In genomic region chr15:40908095-40908494, GRCh38 we compare ENCODE assay signal across 12 cellular contexts. TPM values are rescaled to one million over a fixed set of nuclear protein-coding genes. Genes with fewer than 3 reads are reported as not detected.
A peak's percentile ranks its signal among the peaks of the same experiment; 100 is the strongest.
DNase-seq lines count a peak whose midpoint lies in the region; ATAC-seq and TF ChIP-seq lines count a peak whose summit lies in the region.
"Had no signal": no experiment of that assay in that cellular context is flagged by ENCODE, and none has a peak within 500 bp of the region (broad histone marks: within the 10 kb centered on the region; RNA-seq: fewer than 3 reads in every experiment).

No MANE protein-coding gene starts in this region.

- intact Hi-C loops in activated CD4-positive, alpha-beta T cell treated with anti-CD3 and anti-CD28 coated beads, Interleukin-2, amount 10 ng/mL, durations not matched to agents 24 days and 14 days (cut with micrococcal nuclease), result loop anchor here (10.0 kb wide), 1 partner anchor 207 kb away; the partner anchor contains the start of gene INO80

- peaks cover 34% of the 10 kb centered on the region for H3K4me1 ChIP-seq in OCI-LY1 (ENCODE audit: insufficient read depth, low read length, severe bottlenecking)
- H3K4me1 ChIP-seq in right atrium auricular region, result peaks cover 0 to 59% of the 10 kb centered on the region in 2 donors
- H3K4me1 ChIP-seq in HAP-1, result peaks cover 8% of the 10 kb centered on the region

- TF ChIP-seq CTCF in OCI-LY1 (IDR thresholded peaks at IDR 0.05; ENCODE audit: low read length), result no peak
- no peak for TF ChIP-seq CTCF in right atrium auricular region (IDR thresholded peaks at IDR 0.05)

- no peak for ATAC-seq in stimulated activated effector memory CD8-positive, alpha-beta T cell treated with anti-CD3 and anti-CD28 coated beads, Interleukin-12 subunit alpha, Interleukin-12 subunit beta, amount 100 ng/mL, for 72 hours

- no peaks in the 10 kb centered on the region for H4K20me1 ChIP-seq in OCI-LY1 (ENCODE audit: insufficient read depth, low read length)

- in situ Hi-C loops in HAP-1 (cut with MboI; ENCODE audit: low sequenced_read_pairs), result loop anchor here (10.0 kb wide), 1 partner anchor 117 kb away; no protein-coding TSS in a partner anchor

- H3K27me3 ChIP-seq in OCI-LY1 (ENCODE audit: insufficient read depth, low read length) (no peaks in the 10 kb centered on the region), right atrium auricular region (no peaks in the 10 kb centered on the region), HAP-1 (ENCODE audit: low read depth) (no peaks in the 10 kb centered on the region)

- no peaks in the 10 kb centered on the region for H3K79me2 ChIP-seq in OCI-LY1 (ENCODE audit: insufficient read depth, low read length)

- no peak overlapping the region; the same call in 1 of the 2 replicates for H3K4me2 ChIP-seq in OCI-LY1 (ENCODE audit: low read length)

- H3K4me3 ChIP-seq in OCI-LY1 (ENCODE audit: low read depth, low read length, poor library complexity, severe bottlenecking) (no peak overlapping the region), right atrium auricular region (no peak overlapping the region), HAP-1 (no peak overlapping the region)

- H3K36me3 Mint-ChIP-seq in activated CD4-positive, alpha-beta T cell treated with anti-CD3 and anti-CD28 coated beads, Interleukin-2, amount 10 ng/mL, durations not matched to agents 24 days and 14 days (ENCODE audit: low read depth), result peaks cover 9% of the 10 kb centered on the region
- peaks cover 20% of the 10 kb centered on the region for H3K36me3 Mint-ChIP-seq in stimulated activated effector memory CD8-positive, alpha-beta T cell treated with anti-CD3 and anti-CD28 coated beads, Interleukin-12 subunit alpha, Interleukin-12 subunit beta, amount 100 ng/mL, for 72 hours

- peaks cover 18% of the 10 kb centered on the region for H3K4me1 Mint-ChIP-seq in activated CD4-positive, alpha-beta T cell treated with anti-CD3 and anti-CD28 coated beads, Interleukin-2, amount 10 ng/mL, durations not matched to agents 24 days and 14 days
- peaks cover 35% of the 10 kb centered on the region for H3K4me1 Mint-ChIP-seq in stimulated activated effector memory CD8-positive, alpha-beta T cell treated with anti-CD3 and anti-CD28 coated beads, Interleukin-12 subunit alpha, Interleukin-12 subunit beta, amount 100 ng/mL, for 72 hours

- no peaks in the 10 kb centered on the region for H3K9me3 Mint-ChIP-seq in activated CD4-positive, alpha-beta T cell treated with anti-CD3 and anti-CD28 coated beads, Interleukin-2, amount 10 ng/mL, durations not matched to agents 24 days and 14 days
- no peaks in the 10 kb centered on the region for H3K9me3 Mint-ChIP-seq in stimulated activated effector memory CD8-positive, alpha-beta T cell treated with anti-CD3 and anti-CD28 coated beads, Interleukin-12 subunit alpha, Interleukin-12 subunit beta, amount 100 ng/mL, for 72 hours

- no peaks in the 10 kb centered on the region for H3K27me3 Mint-ChIP-seq in activated CD4-positive, alpha-beta T cell treated with anti-CD3 and anti-CD28 coated beads, Interleukin-2, amount 10 ng/mL, durations not matched to agents 24 days and 14 days

- no peaks in the 10 kb centered on the region for H3F3A ChIP-seq in OCI-LY1 (ENCODE audit: insufficient read depth, low read length)

- H3K27ac Mint-ChIP-seq in activated CD4-positive, alpha-beta T cell treated with anti-CD3 and anti-CD28 coated beads, Interleukin-2, amount 10 ng/mL, durations not matched to agents 24 days and 14 days, result no peak overlapping the region
- H3K27ac Mint-ChIP-seq in stimulated activated effector memory CD8-positive, alpha-beta T cell treated with anti-CD3 and anti-CD28 coated beads, Interleukin-12 subunit alpha, Interleukin-12 subunit beta, amount 100 ng/mL, for 72 hours, result peak overlapping the region; percentile 94

- H3K27ac ChIP-seq in OCI-LY1 (ENCODE audit: low read depth, low read length, poor library complexity, severe bottlenecking), result peak overlapping the region; percentile 67
- H3K27ac ChIP-seq in right atrium auricular region, result peak overlapping the region; percentile 96 to 99

- no peak overlapping the region for H2AFZ ChIP-seq in OCI-LY1 (ENCODE audit: low read length)

- no peak for DNase-seq in activated CD4-positive, alpha-beta T cell treated with anti-CD3 and anti-CD28 coated beads, Interleukin-2, amount 10 ng/mL, durations not matched to agents 24 days and 14 days
- no peak for DNase-seq in activated CD4-positive, alpha-beta T cell treated with anti-CD3 and anti-CD28 coated beads for 1 hour
- no peak for DNase-seq in right atrium auricular region (ENCODE audit: low spot score)
- no peak for DNase-seq in stimulated activated effector memory CD8-positive, alpha-beta T cell treated with anti-CD3 and anti-CD28 coated beads, Interleukin-12 subunit alpha, Interleukin-12 subunit beta, amount 100 ng/mL, for 72 hours (ENCODE audit: low spot score in 2 of 2)
- DNase-seq in A172 (ENCODE audit: low spot score), result no peak
- DNase-seq in putamen (ENCODE audit: low spot score), result no peak
- no peak for DNase-seq in HAP-1 (ENCODE audit: low spot score in 2 of 2)
- DNase-seq: GOT3, NCI-H187 treated with DMSO at 0.1 percent for 48 hours had no signal

- H3K9me2 ChIP-seq in OCI-LY1 (ENCODE audit: low read depth, low read length), result no peaks in the 10 kb centered on the region

- H3K4me3 Mint-ChIP-seq in activated CD4-positive, alpha-beta T cell treated with anti-CD3 and anti-CD28 coated beads, Interleukin-2, amount 10 ng/mL, durations not matched to agents 24 days and 14 days, result peak overlapping the region; percentile 15
- H3K4me3 Mint-ChIP-seq in stimulated activated effector memory CD8-positive, alpha-beta T cell treated with anti-CD3 and anti-CD28 coated beads, Interleukin-12 subunit alpha, Interleukin-12 subunit beta, amount 100 ng/mL, for 72 hours, result peak overlapping the region; percentile 79

- H3K36me3 ChIP-seq in OCI-LY1 (ENCODE audit: insufficient read depth, low read length) (peaks cover 12% of the 10 kb centered on the region; the same call in 1 of the 2 replicates), right atrium auricular region (peaks cover 8% of the 10 kb centered on the region), HAP-1 (replicated peaks) (peaks cover 13% of the 10 kb centered on the region)

- no peaks in the 10 kb centered on the region for H3K9me3 ChIP-seq in OCI-LY1 (ENCODE audit: low read length)
- H3K9me3 ChIP-seq in right atrium auricular region, result no peaks in the 10 kb centered on the region
- H3K9me3 ChIP-seq in HAP-1, result no peaks in the 10 kb centered on the region

- H3K9ac ChIP-seq in OCI-LY1 (ENCODE audit: low read length), result no peak overlapping the region; the same call in 1 of the 2 replicates

RNA-seq across cellular contexts. Expression of gene VPS18, which starts 13.8 kb away (rescaled TPM):
- 11.2 and 11.3 TPM in 2 replicates for total RNA-seq in activated CD4-positive, alpha-beta T cell treated with anti-CD3 and anti-CD28 coated beads, Interleukin-2, amount 10 ng/mL, durations not matched to agents 24 days and 14 days
- total RNA-seq in right atrium auricular region, result 10 to 100 TPM; 18.1 to 26.1 TPM
- total RNA-seq in A172 (2014; rRNA removed; shearing (Covaris generic)), result 39.7 and 41.7 TPM in 2 replicates

RNA-seq across cellular contexts. Expression of gene DLL4, which starts 21.0 kb away (rescaled TPM):
- 0.33 TPM in 1 of 2 replicates, not detected in the other for total RNA-seq in activated CD4-positive, alpha-beta T cell treated with anti-CD3 and anti-CD28 coated beads, Interleukin-2, amount 10 ng/mL, durations not matched to agents 24 days and 14 days
- total RNA-seq in right atrium auricular region, result 1 to 10 TPM; 7.5 to 9.8 TPM
- not detected in 2 replicates for total RNA-seq in A172 (2014; rRNA removed; shearing (Covaris generic))
- total RNA-seq: T-helper 1 cell treated with Interleukin-12 subunit alpha and Interleukin-12 subunit beta and Interleukin-4 antibody, amounts not matched to agents 30 ng/mL and 1 ng/mL, for 36 hours had no signal

RNA-seq across cellular contexts. Expression of gene RHOV, which starts 34.1 kb away (rescaled TPM):
- total RNA-seq in activated CD4-positive, alpha-beta T cell treated with anti-CD3 and anti-CD28 coated beads, Interleukin-2, amount 10 ng/mL, durations not matched to agents 24 days and 14 days, result 1.0 and 1.5 TPM in 2 replicates
- not detected for total RNA-seq in right atrium auricular region
- 0.22 and 1.4 TPM in 2 replicates for total RNA-seq in A172 (2014; rRNA removed; shearing (Covaris generic))
- total RNA-seq: right cardiac atrium had no signal

RNA-seq across cellular contexts. Expression of gene CHAC1, which starts 45.2 kb away (rescaled TPM):
- 8.4 and 9.8 TPM in 2 replicates for total RNA-seq in activated CD4-positive, alpha-beta T cell treated with anti-CD3 and anti-CD28 coated beads, Interleukin-2, amount 10 ng/mL, durations not matched to agents 24 days and 14 days
- total RNA-seq in right atrium auricular region, result 10 to 100 TPM; 11.9 to 36.1 TPM
- 4.7 and 5.8 TPM in 2 replicates for total RNA-seq in A172 (2014; rRNA removed; shearing (Covaris generic))
